12 cellular contexts compared by ENCODE assay signal in genomic region chr18:12121175-12122095, GRCh38. TPM values are rescaled to one million over a fixed set of nuclear protein-coding genes. Genes with fewer than 3 reads are reported as not detected.
A peak's percentile ranks its signal among the peaks of the same experiment; 100 is the strongest.
DNase-seq lines count a peak whose midpoint lies in the region; ATAC-seq, FAIRE-seq and TF ChIP-seq lines count a peak whose summit lies in the region.
"Had no signal": no experiment of that assay in that cellular context is flagged by ENCODE, and none has a peak within 500 bp of the region (broad histone marks: within the 10 kb centered on the region; RNA-seq: fewer than 3 reads in every experiment).

No MANE protein-coding gene starts in this region.

- H3K27me3 Mint-ChIP-seq in activated T-helper 2 cell treated with anti-CD3 and anti-CD28 coated beads, Interferon-gamma antibody, Interleukin-2, Interleukin-4, amounts not matched to agents 10 μg/mL and 5 μg/mL and 100 μg/mL, durations not matched to agents 14 hours and 24 hours and 36 hours (ENCODE audit: low read depth), result peaks cover 58% of the 10 kb centered on the region

- H3K4me1 ChIP-seq in left ventricle myocardium inferior, result no peaks in the 10 kb centered on the region

- intact Hi-C loops in left ventricle myocardium inferior (cut with micrococcal nuclease) (no loop called here), left ventricle myocardium superior (cut with micrococcal nuclease) (no loop called here)
- intact Hi-C loops in activated T-helper 2 cell treated with anti-CD3 and anti-CD28 coated beads, Interferon-gamma antibody, Interleukin-2, Interleukin-4, amounts not matched to agents 10 μg/mL and 5 μg/mL and 100 μg/mL, durations not matched to agents 14 hours and 24 hours and 36 hours (cut with micrococcal nuclease), result no loop called here

- no peak overlapping the region for H3K4me3 Mint-ChIP-seq in activated T-helper 2 cell treated with anti-CD3 and anti-CD28 coated beads, Interferon-gamma antibody, Interleukin-2, Interleukin-4, amounts not matched to agents 10 μg/mL and 5 μg/mL and 100 μg/mL, durations not matched to agents 14 hours and 24 hours and 36 hours (ENCODE audit: low read depth)
- H3K4me3 Mint-ChIP-seq: CD4-positive, CD25-positive, alpha-beta regulatory T cell; natural killer cell treated with Interleukin-12 subunit alpha and Interleukin-12 subunit beta and Interleukin-15 and Interleukin-18, amount 100 ng/mL, for 72 hours had no signal

- no peak overlapping the region for H3K27ac ChIP-seq in left ventricle myocardium inferior (replicated peaks)

- TF ChIP-seq CTCF in left ventricle myocardium inferior (IDR thresholded peaks at IDR 0.05; ENCODE audit: borderline replicate concordance) (peak; percentile 38), foreskin fibroblast (IDR thresholded peaks at IDR 0.05; ENCODE audit: low read depth, low read length) (peak; percentile 24), GM20000 (IDR thresholded peaks at IDR 0.05; ENCODE audit: extremely low read depth, missing control alignments) (no peak)

- no peaks in the 10 kb centered on the region for H3K36me3 Mint-ChIP-seq in activated T-helper 2 cell treated with anti-CD3 and anti-CD28 coated beads, Interferon-gamma antibody, Interleukin-2, Interleukin-4, amounts not matched to agents 10 μg/mL and 5 μg/mL and 100 μg/mL, durations not matched to agents 14 hours and 24 hours and 36 hours (ENCODE audit: low read depth)
- H3K36me3 Mint-ChIP-seq: CD4-positive, CD25-positive, alpha-beta regulatory T cell; natural killer cell treated with Interleukin-12 subunit alpha and Interleukin-12 subunit beta and Interleukin-15 and Interleukin-18, amount 100 ng/mL, for 72 hours had no signal

- no peak overlapping the region for H3K27ac Mint-ChIP-seq in activated T-helper 2 cell treated with anti-CD3 and anti-CD28 coated beads, Interferon-gamma antibody, Interleukin-2, Interleukin-4, amounts not matched to agents 10 μg/mL and 5 μg/mL and 100 μg/mL, durations not matched to agents 14 hours and 24 hours and 36 hours
- H3K27ac Mint-ChIP-seq: CD4-positive, CD25-positive, alpha-beta regulatory T cell; natural killer cell treated with Interleukin-12 subunit alpha and Interleukin-12 subunit beta and Interleukin-15 and Interleukin-18, amount 100 ng/mL, for 72 hours had no signal

- H3K4me3 ChIP-seq in left ventricle myocardium inferior (no peak overlapping the region), foreskin fibroblast (ENCODE audit: low read depth in 1 of 2, low read length in 2 of 2) (no peak overlapping the region)

- peaks cover 18% of the 10 kb centered on the region for H3K27me3 ChIP-seq in left ventricle myocardium inferior (ENCODE audit: low read depth)

- DNase-seq in left ventricle myocardium inferior (no peak), left ventricle myocardium superior (no peak), RPMI7951 (ENCODE audit: low read depth) (peak; percentile 4), foreskin fibroblast (peak in 1 of 2 donors; percentile 14), urothelium cell line (ENCODE audit: low spot score) (peak; percentile 44), GM20000 (ENCODE audit: low spot score) (no peak)
- no peak for DNase-seq in activated T-helper 2 cell treated with anti-CD3 and anti-CD28 coated beads, Interferon-gamma antibody, Interleukin-2, Interleukin-4, amounts not matched to agents 10 μg/mL and 5 μg/mL and 100 μg/mL, durations not matched to agents 14 hours and 24 hours and 36 hours (ENCODE audit: low spot score)
- DNase-seq: activated CD8-positive, alpha-beta memory T cell treated with anti-CD3 and anti-CD28 coated beads, Interleukin-2, amount 50 U/mL, for 4 hours; CD4-positive, CD25-positive, alpha-beta regulatory T cell had no signal

- no peaks in the 10 kb centered on the region for H3K9me3 ChIP-seq in left ventricle myocardium inferior (replicated peaks)

- no peaks in the 10 kb centered on the region for H3K4me1 Mint-ChIP-seq in activated T-helper 2 cell treated with anti-CD3 and anti-CD28 coated beads, Interferon-gamma antibody, Interleukin-2, Interleukin-4, amounts not matched to agents 10 μg/mL and 5 μg/mL and 100 μg/mL, durations not matched to agents 14 hours and 24 hours and 36 hours (ENCODE audit: low read depth)
- H3K4me1 Mint-ChIP-seq: CD4-positive, CD25-positive, alpha-beta regulatory T cell had no signal

- H3K9me3 Mint-ChIP-seq in activated T-helper 2 cell treated with anti-CD3 and anti-CD28 coated beads, Interferon-gamma antibody, Interleukin-2, Interleukin-4, amounts not matched to agents 10 μg/mL and 5 μg/mL and 100 μg/mL, durations not matched to agents 14 hours and 24 hours and 36 hours, result no peaks in the 10 kb centered on the region
- H3K9me3 Mint-ChIP-seq: natural killer cell treated with Interleukin-12 subunit alpha and Interleukin-12 subunit beta and Interleukin-15 and Interleukin-18, amount 100 ng/mL, for 72 hours had no signal

- peak; percentile 37 for FAIRE-seq in urothelium cell line (lab: Jason Lieb, UNC)
- FAIRE-seq: GM19239 had no signal

- no peaks in the 10 kb centered on the region for H3K36me3 ChIP-seq in left ventricle myocardium inferior

- no peak for ATAC-seq in left ventricle myocardium superior
- no peak for ATAC-seq in HG02870 (IDR thresholded peaks at IDR 0.05; ENCODE audit: unreplicated experiment)
- ATAC-seq: natural killer cell treated with Interleukin-12 subunit alpha and Interleukin-12 subunit beta and Interleukin-15 and Interleukin-18, amount 100 ng/mL, for 72 hours had no signal

RNA-seq across cellular contexts. Expression of gene ANKRD62, which starts 27.8 kb away (rescaled TPM):
- total RNA-seq in left ventricle myocardium inferior (not detected), left ventricle myocardium superior (not detected)
- total RNA-seq in RPMI7951 (2014; rRNA removed; shearing (Covaris generic)), result not detected in 2 replicates
- not detected in 2 replicates for total RNA-seq in activated T-helper 2 cell treated with anti-CD3 and anti-CD28 coated beads, Interferon-gamma antibody, Interleukin-2, Interleukin-4, amounts not matched to agents 10 μg/mL and 5 μg/mL and 100 μg/mL, durations not matched to agents 14 hours and 24 hours and 36 hours
- total RNA-seq: CD4-positive, CD25-positive, alpha-beta regulatory T cell; natural killer cell treated with Interleukin-12 subunit alpha and Interleukin-12 subunit beta and Interleukin-15 and Interleukin-18, amount 100 ng/mL, for 72 hours had no signal

Comparison
In these comparisons a context has a peak if more than half of its experiments do, and no peak if none do; other contexts are left out.
1. DNase-seq: peak in RPMI7951 (single experiment) and urothelium cell line (single experiment); none in left ventricle myocardium inferior (single experiment), left ventricle myocardium superior (single experiment), GM20000 (single experiment) and activated T-helper 2 cell treated with anti-CD3 and anti-CD28 coated beads, Interferon-gamma antibody, Interleukin-2, Interleukin-4, amounts not matched to agents 10 μg/mL and 5 μg/mL and 100 μg/mL, durations not matched to agents 14 hours and 24 hours and 36 hours (single experiment).